23 cellular contexts compared by ENCODE assay signal in genomic region chr1:216765346-216766300, GRCh38. TPM values are rescaled to one million over a fixed set of nuclear protein-coding genes. Genes with fewer than 3 reads are reported as not detected.
DNase-seq lines count a peak whose midpoint lies in the region; ATAC-seq and TF ChIP-seq lines count a peak whose summit lies in the region.
"Had no signal": no experiment of that assay in that cellular context is flagged by ENCODE, and none has a peak within 500 bp of the region (broad histone marks: within the 10 kb centered on the region; RNA-seq: fewer than 3 reads in every experiment).

No MANE protein-coding gene starts in this region.

- H3F3A ChIP-seq in MM.1S (ENCODE audit: insufficient read depth, low read length): no peaks in the 10 kb centered on the region

- peak overlapping the region; percentile 15; the same call in 1 of the 2 replicates for H3K9ac ChIP-seq in MM.1S (ENCODE audit: low read length)

- H3K9me3 ChIP-seq in MM.1S (replicated peaks; ENCODE audit: insufficient read depth, low read length) (no peaks in the 10 kb centered on the region), left ventricle myocardium inferior (replicated peaks) (no peaks in the 10 kb centered on the region)
- H3K9me3 ChIP-seq: left lung, SJSA1 had no signal

- no peak overlapping the region for H3K27ac Mint-ChIP-seq in activated naive CD8-positive, alpha-beta T cell treated with anti-CD3 and anti-CD28 coated beads for 36 hours
- H3K27ac Mint-ChIP-seq: activated naive CD8-positive, alpha-beta T cell treated with anti-CD3 and anti-CD28 coated beads, Interleukin-2, amount 50 U/mL, for 24 hours; activated T-helper 1 cell treated with anti-CD3 and anti-CD28 coated beads, Interleukin-12 subunit alpha, Interleukin-12 subunit beta, Interleukin-2, Interleukin-4 antibody, amounts not matched to agents 30 ng/mL and 10 ng/mL and 1 ng/mL, durations not matched to agents 14 hours and 24 hours and 36 hours had no signal

- H3K79me2 ChIP-seq in MM.1S (ENCODE audit: low read length): no peaks in the 10 kb centered on the region

- H3K36me3 ChIP-seq in MM.1S (replicated peaks; ENCODE audit: insufficient read depth, low read length) (no peaks in the 10 kb centered on the region), left ventricle myocardium inferior (no peaks in the 10 kb centered on the region)
- H3K36me3 ChIP-seq: left lung, SJSA1 had no signal

- intact Hi-C loops in left ventricle myocardium inferior (cut with micrococcal nuclease): no loop called here

- peak; percentile 55 for DNase-seq in MM.1S
- peak; percentile 7 for DNase-seq in choroid plexus epithelial cell (ENCODE audit: low read depth)
- no peak for DNase-seq in left ventricle myocardium inferior
- peak; percentile 77 for DNase-seq in skeletal muscle cell (ENCODE audit: low read depth)
- DNase-seq in activated naive CD8-positive, alpha-beta T cell treated with anti-CD3 and anti-CD28 coated beads for 36 hours: no peak
- DNase-seq in ecto neural progenitor cell (ENCODE audit: low spot score): no peak
- no peak for DNase-seq in NCI-H2196 (lab: John Stamatoyannopoulos, UW; ENCODE audit: unreplicated experiment)
- DNase-seq: activated CD4-positive, CD25-positive, alpha-beta regulatory T cell; activated naive CD8-positive, alpha-beta T cell treated with anti-CD3 and anti-CD28 coated beads, Interleukin-2, amount 50 U/mL, for 24 hours; central memory CD4-positive, alpha-beta T cell; H7; IMR-90; left lung; MV-4-11; NCI-H2029 treated with DMSO at 0.1 percent for 48 hours; NCI-H526; small intestine; stimulated activated CD4-positive, alpha-beta T cell treated with anti-CD3 and anti-CD28 coated beads, Interleukin-4, amount 100 ng/mL, for 4 hours; T-helper 2 cell had no signal

- peak overlapping the region; percentile 73 for H2AFZ ChIP-seq in MM.1S (ENCODE audit: low read length)

- peaks cover 3% of the 10 kb centered on the region for H3K9me3 Mint-ChIP-seq in activated naive CD8-positive, alpha-beta T cell treated with anti-CD3 and anti-CD28 coated beads for 36 hours
- H3K9me3 Mint-ChIP-seq: activated T-helper 1 cell treated with anti-CD3 and anti-CD28 coated beads, Interleukin-12 subunit alpha, Interleukin-12 subunit beta, Interleukin-2, Interleukin-4 antibody, amounts not matched to agents 30 ng/mL and 10 ng/mL and 1 ng/mL, durations not matched to agents 14 hours and 24 hours and 36 hours had no signal

- H3K4me1 Mint-ChIP-seq in activated naive CD8-positive, alpha-beta T cell treated with anti-CD3 and anti-CD28 coated beads for 36 hours: no peaks in the 10 kb centered on the region
- H3K4me1 Mint-ChIP-seq: activated naive CD8-positive, alpha-beta T cell treated with anti-CD3 and anti-CD28 coated beads, Interleukin-2, amount 50 U/mL, for 24 hours had no signal

- H4K20me1 ChIP-seq in MM.1S (ENCODE audit: insufficient read depth, low read length): no peaks in the 10 kb centered on the region

- no peak for ATAC-seq in HG03196 (IDR thresholded peaks at IDR 0.05; ENCODE audit: unreplicated experiment)
- ATAC-seq: activated naive CD8-positive, alpha-beta T cell treated with anti-CD3 and anti-CD28 coated beads, Interleukin-2, amount 50 U/mL, for 24 hours; left lung had no signal

- H3K36me3 Mint-ChIP-seq in activated naive CD8-positive, alpha-beta T cell treated with anti-CD3 and anti-CD28 coated beads for 36 hours: no peaks in the 10 kb centered on the region

- H3K4me3 ChIP-seq in MM.1S (ENCODE audit: low read length): peak overlapping the region; percentile 22
- no peak overlapping the region for H3K4me3 ChIP-seq in choroid plexus epithelial cell (ENCODE audit: low read depth, low read length)
- peak overlapping the region; percentile 42 for H3K4me3 ChIP-seq in left ventricle myocardium inferior
- H3K4me3 ChIP-seq in skeletal muscle cell (ENCODE audit: low read depth, low read length): no peak overlapping the region
- H3K4me3 ChIP-seq: left lung, SJSA1 had no signal

- TF ChIP-seq CTCF in MM.1S (IDR thresholded peaks at IDR 0.05; ENCODE audit: low read length): no peak
- TF ChIP-seq CTCF in choroid plexus epithelial cell (conservative IDR thresholded peaks at IDR 0.05; ENCODE audit: low read depth, low read length): no peak
- no peak for TF ChIP-seq CTCF in left ventricle myocardium inferior (IDR thresholded peaks at IDR 0.05; ENCODE audit: borderline replicate concordance)

- no peaks in the 10 kb centered on the region for H3K27me3 Mint-ChIP-seq in activated naive CD8-positive, alpha-beta T cell treated with anti-CD3 and anti-CD28 coated beads for 36 hours
- H3K27me3 Mint-ChIP-seq: activated naive CD8-positive, alpha-beta T cell treated with anti-CD3 and anti-CD28 coated beads, Interleukin-2, amount 50 U/mL, for 24 hours had no signal

- H3K9me2 ChIP-seq in MM.1S (replicated peaks; ENCODE audit: insufficient read depth, low read length): no peaks in the 10 kb centered on the region

- H3K27me3 ChIP-seq in MM.1S (replicated peaks; ENCODE audit: insufficient read depth, low read length): no peaks in the 10 kb centered on the region
- H3K27me3 ChIP-seq in left ventricle myocardium inferior (ENCODE audit: low read depth): no peaks in the 10 kb centered on the region
- H3K27me3 ChIP-seq: left lung, SJSA1 had no signal

- H3K27ac ChIP-seq in MM.1S (ENCODE audit: low read length): peak overlapping the region; percentile 42; the same call in 1 of the 2 replicates
- peak overlapping the region; percentile 66 for H3K27ac ChIP-seq in left ventricle myocardium inferior (replicated peaks)
- H3K27ac ChIP-seq: left lung, SJSA1 had no signal

- H3K4me3 Mint-ChIP-seq in activated naive CD8-positive, alpha-beta T cell treated with anti-CD3 and anti-CD28 coated beads for 36 hours: no peak overlapping the region
- H3K4me3 Mint-ChIP-seq: activated naive CD8-positive, alpha-beta T cell treated with anti-CD3 and anti-CD28 coated beads, Interleukin-2, amount 50 U/mL, for 24 hours; activated T-helper 1 cell treated with anti-CD3 and anti-CD28 coated beads, Interleukin-12 subunit alpha, Interleukin-12 subunit beta, Interleukin-2, Interleukin-4 antibody, amounts not matched to agents 30 ng/mL and 10 ng/mL and 1 ng/mL, durations not matched to agents 14 hours and 24 hours and 36 hours had no signal

- peak overlapping the region; percentile 72 for H3K4me2 ChIP-seq in MM.1S (ENCODE audit: low read depth, low read length)

- H3K4me1 ChIP-seq in MM.1S (ENCODE audit: low read length) (peaks cover 7% of the 10 kb centered on the region; the same call in 1 of the 2 replicates), left ventricle myocardium inferior (peaks cover 16% of the 10 kb centered on the region)
- H3K4me1 ChIP-seq: left lung, SJSA1 had no signal

RNA-seq across cellular contexts. Expression of gene ESRRG, which starts 42.4 kb away (rescaled TPM):
- total RNA-seq in left ventricle myocardium inferior: 58.5 TPM
- total RNA-seq in activated naive CD8-positive, alpha-beta T cell treated with anti-CD3 and anti-CD28 coated beads for 36 hours: not detected
- total RNA-seq: activated T-helper 1 cell treated with anti-CD3 and anti-CD28 coated beads, Interleukin-12 subunit alpha, Interleukin-12 subunit beta, Interleukin-2, Interleukin-4 antibody, amounts not matched to agents 30 ng/mL and 10 ng/mL and 1 ng/mL, durations not matched to agents 14 hours and 24 hours and 36 hours; osteoblast; SJSA1 had no signal

Comparison
In these comparisons a context has a peak if more than half of its experiments do, and no peak if none do; other contexts are left out.
1. DNase-seq: peak in MM.1S (single experiment), choroid plexus epithelial cell (single experiment) and skeletal muscle cell (single experiment); none in left ventricle myocardium inferior (single experiment), activated naive CD8-positive, alpha-beta T cell treated with anti-CD3 and anti-CD28 coated beads for 36 hours (single experiment), ecto neural progenitor cell (single experiment) and NCI-H2196 (single experiment).
2. H3K4me3 ChIP-seq: peak in MM.1S (single experiment) and left ventricle myocardium inferior (single experiment); none in choroid plexus epithelial cell (single experiment) and skeletal muscle cell (single experiment).
3. RNA of gene ESRRG, which starts 42.4 kb away (total RNA-seq): 58.5 TPM in left ventricle myocardium inferior (single experiment); not detected in activated naive CD8-positive, alpha-beta T cell treated with anti-CD3 and anti-CD28 coated beads for 36 hours; every median in the first group is over 10 times any median in the second.